1 cellular context compared by ENCODE assay signal in genomic region chr7:138089080-138089901, GRCh38.
A peak's percentile ranks its signal among the peaks of the same experiment; 100 is the strongest.
TF ChIP-seq lines count a peak whose summit lies in the region.

No MANE protein-coding gene starts in this region.

TF ChIP-seq in HepG2, 621 proteins besides CTCF, POLR2A, EP300 and RAD21 (continued from another document and continues in another):
- peak; percentile 78; the same call in 1 of the 2 replicates for TF ChIP-seq FOXP1 (IDR thresholded peaks at IDR 0.05)
- TF ChIP-seq FOXP1 (CRISPR knock-in tag; IDR thresholded peaks at IDR 0.05), result peak; percentile 98
- no peak for TF ChIP-seq ZNF180 (CRISPR knock-in tag; IDR thresholded peaks at IDR 0.05; ENCODE audit: borderline replicate concordance, low read depth)
- no peak for TF ChIP-seq ZNF335 (CRISPR knock-in tag; IDR thresholded peaks at IDR 0.05)
- TF ChIP-seq STAT5B (CRISPR knock-in tag; IDR thresholded peaks at IDR 0.05), result no peak
- TF ChIP-seq ZBTB38 (CRISPR knock-in tag; IDR thresholded peaks at IDR 0.05), result no peak
- TF ChIP-seq ZNF580 (CRISPR knock-in tag; IDR thresholded peaks at IDR 0.05; ENCODE audit: borderline replicate concordance, low read depth), result no peak
- peak; percentile 88; the same call in 1 of the 2 replicates for TF ChIP-seq FOXJ3 (CRISPR knock-in tag; IDR thresholded peaks at IDR 0.05; ENCODE audit: borderline replicate concordance)
- TF ChIP-seq, protein P1, sequence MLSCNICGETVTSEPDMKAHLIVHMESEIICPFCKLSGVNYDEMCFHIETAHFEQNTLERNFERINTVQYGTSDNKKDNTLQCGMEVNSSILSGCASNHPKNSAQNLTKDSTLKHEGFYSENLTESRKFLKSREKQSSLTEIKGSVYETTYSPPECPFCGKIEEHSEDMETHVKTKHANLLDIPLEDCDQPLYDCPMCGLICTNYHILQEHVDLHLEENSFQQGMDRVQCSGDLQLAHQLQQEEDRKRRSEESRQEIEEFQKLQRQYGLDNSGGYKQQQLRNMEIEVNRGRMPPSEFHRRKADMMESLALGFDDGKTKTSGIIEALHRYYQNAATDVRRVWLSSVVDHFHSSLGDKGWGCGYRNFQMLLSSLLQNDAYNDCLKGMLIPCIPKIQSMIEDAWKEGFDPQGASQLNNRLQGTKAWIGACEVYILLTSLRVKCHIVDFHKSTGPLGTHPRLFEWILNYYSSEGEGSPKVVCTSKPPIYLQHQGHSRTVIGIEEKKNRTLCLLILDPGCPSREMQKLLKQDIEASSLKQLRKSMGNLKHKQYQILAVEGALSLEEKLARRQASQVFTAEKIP (CRISPR knock-in tag; IDR thresholded peaks at IDR 0.05; ENCODE audit: borderline replicate concordance), result no peak
- no peak for TF ChIP-seq ATF7 (IDR thresholded peaks at IDR 0.05)
- no peak for TF ChIP-seq ATF7 (CRISPR knock-in tag; IDR thresholded peaks at IDR 0.05)
- peak; percentile 33; the same call in 1 of the 2 replicates for TF ChIP-seq NFIC (IDR thresholded peaks at IDR 0.05; ENCODE audit: low read length)
- TF ChIP-seq BCL6 (CRISPR knock-in tag; IDR thresholded peaks at IDR 0.05), result peak; percentile 90
- no peak for TF ChIP-seq SMAD1 (CRISPR knock-in tag; IDR thresholded peaks at IDR 0.05; ENCODE audit: borderline replicate concordance, low read depth)
- TF ChIP-seq E2F1 (CRISPR knock-in tag; IDR thresholded peaks at IDR 0.05), result no peak
- TF ChIP-seq, protein P2, sequence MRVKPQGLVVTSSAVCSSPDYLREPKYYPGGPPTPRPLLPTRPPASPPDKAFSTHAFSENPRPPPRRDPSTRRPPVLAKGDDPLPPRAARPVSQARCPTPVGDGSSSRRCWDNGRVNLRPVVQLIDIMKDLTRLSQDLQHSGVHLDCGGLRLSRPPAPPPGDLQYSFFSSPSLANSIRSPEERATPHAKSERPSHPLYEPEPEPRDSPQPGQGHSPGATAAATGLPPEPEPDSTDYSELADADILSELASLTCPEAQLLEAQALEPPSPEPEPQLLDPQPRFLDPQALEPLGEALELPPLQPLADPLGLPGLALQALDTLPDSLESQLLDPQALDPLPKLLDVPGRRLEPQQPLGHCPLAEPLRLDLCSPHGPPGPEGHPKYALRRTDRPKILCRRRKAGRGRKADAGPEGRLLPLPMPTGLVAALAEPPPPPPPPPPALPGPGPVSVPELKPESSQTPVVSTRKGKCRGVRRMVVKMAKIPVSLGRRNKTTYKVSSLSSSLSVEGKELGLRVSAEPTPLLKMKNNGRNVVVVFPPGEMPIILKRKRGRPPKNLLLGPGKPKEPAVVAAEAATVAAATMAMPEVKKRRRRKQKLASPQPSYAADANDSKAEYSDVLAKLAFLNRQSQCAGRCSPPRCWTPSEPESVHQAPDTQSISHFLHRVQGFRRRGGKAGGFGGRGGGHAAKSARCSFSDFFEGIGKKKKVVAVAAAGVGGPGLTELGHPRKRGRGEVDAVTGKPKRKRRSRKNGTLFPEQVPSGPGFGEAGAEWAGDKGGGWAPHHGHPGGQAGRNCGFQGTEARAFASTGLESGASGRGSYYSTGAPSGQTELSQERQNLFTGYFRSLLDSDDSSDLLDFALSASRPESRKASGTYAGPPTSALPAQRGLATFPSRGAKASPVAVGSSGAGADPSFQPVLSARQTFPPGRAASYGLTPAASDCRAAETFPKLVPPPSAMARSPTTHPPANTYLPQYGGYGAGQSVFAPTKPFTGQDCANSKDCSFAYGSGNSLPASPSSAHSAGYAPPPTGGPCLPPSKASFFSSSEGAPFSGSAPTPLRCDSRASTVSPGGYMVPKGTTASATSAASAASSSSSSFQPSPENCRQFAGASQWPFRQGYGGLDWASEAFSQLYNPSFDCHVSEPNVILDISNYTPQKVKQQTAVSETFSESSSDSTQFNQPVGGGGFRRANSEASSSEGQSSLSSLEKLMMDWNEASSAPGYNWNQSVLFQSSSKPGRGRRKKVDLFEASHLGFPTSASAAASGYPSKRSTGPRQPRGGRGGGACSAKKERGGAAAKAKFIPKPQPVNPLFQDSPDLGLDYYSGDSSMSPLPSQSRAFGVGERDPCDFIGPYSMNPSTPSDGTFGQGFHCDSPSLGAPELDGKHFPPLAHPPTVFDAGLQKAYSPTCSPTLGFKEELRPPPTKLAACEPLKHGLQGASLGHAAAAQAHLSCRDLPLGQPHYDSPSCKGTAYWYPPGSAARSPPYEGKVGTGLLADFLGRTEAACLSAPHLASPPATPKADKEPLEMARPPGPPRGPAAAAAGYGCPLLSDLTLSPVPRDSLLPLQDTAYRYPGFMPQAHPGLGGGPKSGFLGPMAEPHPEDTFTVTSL (CRISPR knock-in tag; IDR thresholded peaks at IDR 0.05; ENCODE audit: borderline replicate concordance), result no peak; the same call in 1 of the 2 replicates
- TF ChIP-seq ZNF431 (CRISPR knock-in tag; IDR thresholded peaks at IDR 0.05; ENCODE audit: borderline replicate concordance, low read depth), result no peak
- TF ChIP-seq ZNF10 (CRISPR knock-in tag; IDR thresholded peaks at IDR 0.05; ENCODE audit: borderline replicate concordance, low read depth), result no peak
- no peak for TF ChIP-seq U2AF1 (optimal IDR thresholded peaks at IDR 0.05; ENCODE audit: low read depth, low read length)
- no peak for TF ChIP-seq NFATC3 (CRISPR knock-in tag; IDR thresholded peaks at IDR 0.05)
- no peak for TF ChIP-seq ZNF598 (CRISPR knock-in tag; IDR thresholded peaks at IDR 0.05; ENCODE audit: borderline replicate concordance)
- no peak for TF ChIP-seq HNF1A (IDR thresholded peaks at IDR 0.05; ENCODE audit: low read depth)
- no peak for TF ChIP-seq HNF1A (CRISPR knock-in tag; IDR thresholded peaks at IDR 0.05; ENCODE audit: borderline replicate concordance)
- no peak for TF ChIP-seq CBX1 (IDR thresholded peaks at IDR 0.05; ENCODE audit: low read depth)
- no peak for TF ChIP-seq ZNF678 (CRISPR knock-in tag; IDR thresholded peaks at IDR 0.05)
- TF ChIP-seq PRDM4 (CRISPR knock-in tag; IDR thresholded peaks at IDR 0.05; ENCODE audit: borderline replicate concordance), result no peak
- no peak for TF ChIP-seq HOXA7 (CRISPR knock-in tag; IDR thresholded peaks at IDR 0.05)
- TF ChIP-seq ISL2 (CRISPR knock-in tag; IDR thresholded peaks at IDR 0.05), result 0 out of 2 replicates have a peak, but pooled peaks have one; percentile 56
- TF ChIP-seq ZNF17 (CRISPR knock-in tag; IDR thresholded peaks at IDR 0.05), result no peak
- TF ChIP-seq, protein P3, sequence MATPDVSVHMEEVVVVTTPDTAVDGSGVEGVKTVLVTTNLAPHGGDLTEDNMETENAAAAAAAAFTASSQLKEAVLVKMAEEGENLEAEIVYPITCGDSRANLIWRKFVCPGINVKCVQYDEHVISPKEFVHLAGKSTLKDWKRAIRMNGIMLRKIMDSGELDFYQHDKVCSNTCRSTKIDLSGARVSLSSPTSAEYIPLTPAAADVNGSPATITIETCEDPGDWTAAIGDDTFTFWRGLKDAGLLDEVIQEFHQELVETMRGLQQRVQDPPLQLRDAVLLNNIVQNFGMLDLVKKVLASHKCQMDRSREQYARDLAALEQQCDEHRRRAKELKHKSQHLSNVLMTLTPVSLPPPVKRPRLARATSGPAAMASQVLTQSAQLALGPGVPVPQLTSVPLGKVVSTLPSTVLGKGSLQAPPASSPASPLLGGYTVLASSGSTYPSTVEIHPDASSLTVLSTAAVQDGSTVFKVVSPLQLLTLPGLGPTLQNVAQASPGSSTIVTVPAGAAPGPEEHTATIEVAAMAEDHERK (CRISPR knock-in tag; IDR thresholded peaks at IDR 0.05; ENCODE audit: low read depth), result no peak
- peak; percentile 41 to 78; a peak in 3 of 4 replicates for TF ChIP-seq NR2F1 (CRISPR knock-in tag; IDR thresholded peaks at IDR 0.05)
- TF ChIP-seq ZNF562 (CRISPR knock-in tag; IDR thresholded peaks at IDR 0.05; ENCODE audit: borderline replicate concordance), result no peak
- TF ChIP-seq KLF6 (CRISPR knock-in tag; IDR thresholded peaks at IDR 0.05), result peak; percentile 82
- no peak for TF ChIP-seq ZFP36L1 (CRISPR knock-in tag; IDR thresholded peaks at IDR 0.05)
- no peak for TF ChIP-seq AKAP8 (CRISPR knock-in tag; IDR thresholded peaks at IDR 0.05)
- TF ChIP-seq KDM3A (CRISPR knock-in tag; IDR thresholded peaks at IDR 0.05; ENCODE audit: low read depth), result 0 out of 2 replicates have a peak, but pooled peaks have one; percentile 42
